In genomic region chr5:52830700-52831099, GRCh38 we compare ENCODE assay signal across 29 cellular contexts. TPM values are rescaled to one million over a fixed set of nuclear protein-coding genes. Genes with fewer than 3 reads are reported as not detected.
DNase-seq lines count a peak whose midpoint lies in the region; FAIRE-seq and TF ChIP-seq lines count a peak whose summit lies in the region.
"Had no signal": no experiment of that assay in that cellular context is flagged by ENCODE, and none has a peak within 500 bp of the region (broad histone marks: within the 10 kb centered on the region; RNA-seq: fewer than 3 reads in every experiment).

No MANE protein-coding gene starts in this region.

- H3K4me1 ChIP-seq in muscle layer of colon (ENCODE audit: insufficient read depth, low read length), result peaks cover 23% of the 10 kb centered on the region
- H3K4me1 ChIP-seq in subcutaneous abdominal adipose tissue (ENCODE audit: control insufficient read depth in 5 of 5, insufficient read depth in 5 of 5, low read length in 5 of 5), result peaks cover 0 to 8% (median 5%) of the 10 kb centered on the region in 5 donors
- H3K4me1 ChIP-seq: BLaER1, HAP-1 had no signal

- H3K36me3 Mint-ChIP-seq in chondrocyte (ENCODE audit: low read depth), result peaks cover 19% of the 10 kb centered on the region
- H3K36me3 Mint-ChIP-seq in activated CD4-positive, alpha-beta memory T cell treated with anti-CD3 and anti-CD28 coated beads, Interleukin-2, amount 10 ng/mL, durations not matched to agents 7 days and 5 days (ENCODE audit: low read depth), result no peaks in the 10 kb centered on the region
- H3K36me3 Mint-ChIP-seq: CD4-positive, CD25-positive, alpha-beta regulatory T cell had no signal

- H3K4me3 Mint-ChIP-seq in chondrocyte (ENCODE audit: unreplicated experiment), result no peak overlapping the region
- no peak overlapping the region for H3K4me3 Mint-ChIP-seq in activated CD4-positive, alpha-beta memory T cell treated with anti-CD3 and anti-CD28 coated beads, Interleukin-2, amount 10 ng/mL, durations not matched to agents 7 days and 5 days
- H3K4me3 Mint-ChIP-seq: CD4-positive, CD25-positive, alpha-beta regulatory T cell had no signal

- DNase-seq in HTR-8/SVneo (ENCODE audit: insufficient read length, low spot score), result no peak
- no peak for DNase-seq in chondrocyte (ENCODE audit: low spot score)
- DNase-seq in activated CD4-positive, alpha-beta memory T cell treated with anti-CD3 and anti-CD28 coated beads, Interleukin-2, amount 10 ng/mL, durations not matched to agents 7 days and 5 days, result no peak
- no peak for DNase-seq in occipital lobe (lab: John Stamatoyannopoulos, UW)
- no peak for DNase-seq in ureter (ENCODE audit: low spot score)
- no peak for DNase-seq in GM19238 (ENCODE audit: insufficient read length, low spot score)
- DNase-seq: CD4-positive, CD25-positive, alpha-beta regulatory T cell; DMS53; GOT3; Kasumi-1; NCI-H1092 treated with DMSO at 0.1 percent for 48 hours; NCI-H1436; NCI-H187; NCI-H2081 treated with DMSO at 0.1 percent for 48 hours; NCI-H2171; NCI-H226; NCI-H510A; NCI-H69; SHP77 had no signal

- peaks cover 28% of the 10 kb centered on the region for H3K9me3 Mint-ChIP-seq in chondrocyte (ENCODE audit: low read depth)
- peaks cover 14% of the 10 kb centered on the region for H3K9me3 Mint-ChIP-seq in activated CD4-positive, alpha-beta memory T cell treated with anti-CD3 and anti-CD28 coated beads, Interleukin-2, amount 10 ng/mL, durations not matched to agents 7 days and 5 days

- TF ChIP-seq CTCF in chondrocyte (IDR thresholded peaks at IDR 0.05), result no peak

- CTCF ChIA-PET in activated CD4-positive, alpha-beta memory T cell treated with anti-CD3 and anti-CD28 coated beads, Interleukin-2, amount 10 ng/mL, durations not matched to agents 7 days and 5 days (lab: Charles Lee), result no interaction called here

- POLR2A ChIA-PET in activated CD4-positive, alpha-beta memory T cell treated with anti-CD3 and anti-CD28 coated beads, Interleukin-2, amount 10 ng/mL, durations not matched to agents 7 days and 5 days (lab: Charles Lee), result no interaction called here

- H3K27me3 ChIP-seq in muscle layer of colon (ENCODE audit: control insufficient read depth in 1 of 2, insufficient read depth in 2 of 2, low read length in 2 of 2) (no peaks in the 10 kb centered on the region), subcutaneous abdominal adipose tissue (ENCODE audit: control insufficient read depth in 5 of 5, insufficient read depth in 4 of 5, low read length in 5 of 5) (no peaks in the 10 kb centered on the region)
- H3K27me3 ChIP-seq: BLaER1 had no signal

- H3K27me3 Mint-ChIP-seq in chondrocyte (ENCODE audit: low read depth), result no peaks in the 10 kb centered on the region
- H3K27me3 Mint-ChIP-seq in activated CD4-positive, alpha-beta memory T cell treated with anti-CD3 and anti-CD28 coated beads, Interleukin-2, amount 10 ng/mL, durations not matched to agents 7 days and 5 days, result no peaks in the 10 kb centered on the region

- peaks cover 74% of the 10 kb centered on the region for H3K4me1 Mint-ChIP-seq in chondrocyte (ENCODE audit: low read depth)
- H3K4me1 Mint-ChIP-seq in activated CD4-positive, alpha-beta memory T cell treated with anti-CD3 and anti-CD28 coated beads, Interleukin-2, amount 10 ng/mL, durations not matched to agents 7 days and 5 days, result peaks cover 11% of the 10 kb centered on the region
- H3K4me1 Mint-ChIP-seq: CD4-positive, CD25-positive, alpha-beta regulatory T cell had no signal

- H3K9me3 ChIP-seq in muscle layer of colon (ENCODE audit: low read length) (no peaks in the 10 kb centered on the region), subcutaneous abdominal adipose tissue (ENCODE audit: control insufficient read depth in 5 of 5, low read length in 5 of 5) (peaks cover 0 to 5% (median 0%) of the 10 kb centered on the region in 5 donors)
- H3K9me3 ChIP-seq: BLaER1, HAP-1 had no signal

- no peak overlapping the region for H3K9ac ChIP-seq in muscle layer of colon (ENCODE audit: low read length)
- H3K9ac ChIP-seq in subcutaneous abdominal adipose tissue (ENCODE audit: low read length in 5 of 5), result peak overlapping the region in 1 of 5 donors; percentile 52
- H3K9ac ChIP-seq: BLaER1 had no signal

- no peaks in the 10 kb centered on the region for H3K36me3 ChIP-seq in muscle layer of colon (ENCODE audit: insufficient read depth, low read length)
- H3K36me3 ChIP-seq in subcutaneous abdominal adipose tissue (ENCODE audit: control insufficient read depth in 5 of 5, insufficient read depth in 5 of 5, low read length in 5 of 5), result no peaks in the 10 kb centered on the region
- H3K36me3 ChIP-seq: BLaER1, HAP-1 had no signal

- peak; percentile 54 for FAIRE-seq in HTR-8/SVneo (lab: Jason Lieb, UNC)
- FAIRE-seq: A204.1, K562 had no signal

- peak overlapping the region; percentile 14 for H3K27ac ChIP-seq in muscle layer of colon (ENCODE audit: low read depth, low read length)
- peak overlapping the region; percentile 37 for H3K27ac ChIP-seq in subcutaneous abdominal adipose tissue (ENCODE audit: low read depth, low read length)
- H3K27ac ChIP-seq: BLaER1, HL-60, RWPE1 had no signal

- H3K27ac Mint-ChIP-seq in chondrocyte (ENCODE audit: unreplicated experiment), result peak overlapping the region; percentile 89
- no peak overlapping the region for H3K27ac Mint-ChIP-seq in activated CD4-positive, alpha-beta memory T cell treated with anti-CD3 and anti-CD28 coated beads, Interleukin-2, amount 10 ng/mL, durations not matched to agents 7 days and 5 days
- H3K27ac Mint-ChIP-seq: CD4-positive, CD25-positive, alpha-beta regulatory T cell had no signal

- no peak overlapping the region for H3K4me3 ChIP-seq in muscle layer of colon (ENCODE audit: low read depth in 1 of 2, low read length in 2 of 2)
- H3K4me3 ChIP-seq in subcutaneous abdominal adipose tissue (ENCODE audit: low read depth in 1 of 5, low read length in 5 of 5), result no peak overlapping the region
- H3K4me3 ChIP-seq: BLaER1, HAP-1, K562 had no signal

RNA-seq across cellular contexts. Expression of gene ITGA1, which starts 43.0 kb away (rescaled TPM):
- total RNA-seq in chondrocyte, result 228 to 346 TPM (median 340 TPM) in 3 replicates
- total RNA-seq in activated CD4-positive, alpha-beta memory T cell treated with anti-CD3 and anti-CD28 coated beads, Interleukin-2, amount 10 ng/mL, durations not matched to agents 7 days and 5 days, result 1 to 10 TPM; 4.9 to 8.0 TPM
- 7.2 TPM for total RNA-seq in occipital lobe
- total RNA-seq in ureter, result 170 TPM
- total RNA-seq: G401, OCI-LY7 had no signal

RNA-seq across cellular contexts. Expression of gene PELO, which starts 43.0 kb away (rescaled TPM):
- total RNA-seq in chondrocyte, result 133 to 154 TPM (median 134 TPM) in 3 replicates
- total RNA-seq in activated CD4-positive, alpha-beta memory T cell treated with anti-CD3 and anti-CD28 coated beads, Interleukin-2, amount 10 ng/mL, durations not matched to agents 7 days and 5 days, result 10 to 100 TPM; 20.6 TPM
- 36.2 TPM for total RNA-seq in occipital lobe
- 44.7 TPM for total RNA-seq in ureter

Comparison
In these comparisons a context has a peak if more than half of its experiments do, and no peak if none do; other contexts are left out.
1. RNA of gene ITGA1, which starts 43.0 kb away (total RNA-seq): 228 to 346 TPM in chondrocyte and 170 TPM in ureter (single experiment); 4.9 to 8.0 TPM in activated CD4-positive, alpha-beta memory T cell treated with anti-CD3 and anti-CD28 coated beads, Interleukin-2, amount 10 ng/mL, durations not matched to agents 7 days and 5 days and 7.2 TPM in occipital lobe (single experiment); every median in the first group is over 10 times any median in the second.